In the genomic region with DNA sequence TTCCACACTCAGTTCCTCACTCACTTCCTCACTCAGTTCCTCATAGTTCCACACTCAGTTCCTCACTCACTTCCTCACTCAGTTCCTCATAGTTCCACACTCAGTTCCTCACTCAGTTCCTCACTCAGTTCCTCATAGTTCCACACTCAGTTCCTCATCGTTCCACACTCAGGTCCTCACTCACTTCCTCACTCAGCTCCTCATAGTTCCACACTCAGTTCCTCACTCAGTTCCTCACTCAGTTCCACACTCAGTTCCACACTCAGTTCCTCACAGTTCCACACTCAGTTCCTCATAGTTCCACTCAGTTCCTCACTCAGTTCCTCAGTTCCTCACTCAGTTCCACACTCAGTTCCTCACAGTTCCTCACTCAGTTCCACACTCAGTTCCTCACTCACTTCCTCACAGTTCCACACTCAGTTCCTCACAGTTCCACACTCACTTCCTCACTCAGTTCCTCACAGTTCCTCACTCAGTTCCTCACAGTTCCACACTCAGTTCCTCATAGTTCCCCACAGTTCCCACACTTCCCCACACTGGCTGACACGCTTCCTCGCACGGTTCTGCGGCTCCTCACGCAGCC, we compare ENCODE assay signal across 3 cellular contexts. TPM values are rescaled to one million over a fixed set of nuclear protein-coding genes. Genes with fewer than 3 reads are reported as not detected.
"Had no signal": no experiment of that assay in that cellular context is flagged by ENCODE, and none has a peak within 500 bp of the region (broad histone marks: within the 10 kb centered on the region; RNA-seq: fewer than 3 reads in every experiment).

No MANE protein-coding gene starts in this region.

RNA-seq across cellular contexts. Expression of a gene that starts 40.7 kb away (rescaled TPM):
- total RNA-seq: mesenteric fat pad; naive thymus-derived CD8-positive, alpha-beta T cell had no signal
- polyA plus RNA-seq: keratinocyte had no signal
